In the genomic region with DNA sequence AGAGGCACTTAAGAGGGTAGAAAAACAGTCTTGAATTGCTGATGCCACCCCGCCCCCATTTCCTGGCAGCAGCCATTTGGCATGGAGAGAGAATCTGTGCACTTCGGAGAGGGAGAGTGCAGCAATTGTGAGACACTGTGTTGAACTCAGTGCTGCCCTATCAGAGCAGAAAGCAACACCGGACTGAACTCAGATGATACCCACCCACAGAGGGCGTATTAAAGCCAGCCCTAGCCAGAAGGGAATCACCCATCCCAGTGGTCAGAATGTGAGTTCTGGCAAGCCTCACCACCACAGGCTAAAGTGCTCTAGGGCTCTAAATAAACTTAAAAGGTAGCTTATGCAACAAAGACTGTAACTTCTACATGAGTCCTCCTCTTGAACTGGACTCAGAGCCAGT, we compare ENCODE assay signal across 32 cellular contexts.
A peak's percentile ranks its signal among the peaks of the same experiment; 100 is the strongest.
DNase-seq lines count a peak whose midpoint lies in the region; ATAC-seq, FAIRE-seq and TF ChIP-seq lines count a peak whose summit lies in the region.
"Had no signal": no experiment of that assay in that cellular context is flagged by ENCODE, and none has a peak within 500 bp of the region (broad histone marks: within the 10 kb centered on the region; RNA-seq: fewer than 3 reads in every experiment).

No MANE protein-coding gene starts in this region.

- H3K27ac Mint-ChIP-seq in WTC11: no peak overlapping the region
- H3K27ac Mint-ChIP-seq: activated CD8-positive, alpha-beta T cell treated with anti-CD3 and anti-CD28 coated beads, Interleukin-2, amount 10 ng/mL, durations not matched to agents 7 days and 5 days; activated naive CD8-positive, alpha-beta T cell; CD4-positive, CD25-positive, alpha-beta regulatory T cell; naive thymus-derived CD8-positive, alpha-beta T cell had no signal

- no peaks in the 10 kb centered on the region for H3K79me2 ChIP-seq in HepG2 (ENCODE audit: insufficient read depth, low read length)

- no peaks in the 10 kb centered on the region for H3K9me3 Mint-ChIP-seq in WTC11

- H3K9ac ChIP-seq in HepG2 (ENCODE audit: insufficient read depth, low read depth, low read length): no peak overlapping the region

- H3K27me3 Mint-ChIP-seq in WTC11 (ENCODE audit: low read depth): no peaks in the 10 kb centered on the region
- H3K27me3 Mint-ChIP-seq: activated naive CD8-positive, alpha-beta T cell; CD4-positive, CD25-positive, alpha-beta regulatory T cell; central memory CD8-positive, alpha-beta T cell; naive thymus-derived CD8-positive, alpha-beta T cell had no signal

- 6% methylated on average over 4 of the region's 4 CpGs for WGBS in HepG2 (ENCODE audit: low lambda C conversion rate)
- 51 to 64% (median 58%) methylated on average over 4 of the region's 4 CpGs for WGBS in spleen, 5 donors

- H4K20me1 ChIP-seq in HepG2 (ENCODE audit: insufficient read depth, low read length): no peaks in the 10 kb centered on the region

- no peak for TF ChIP-seq EP300 in HepG2 (IDR thresholded peaks at IDR 0.05; ENCODE audit: low read depth in 2 of 2, low read length in 2 of 2)
- TF ChIP-seq EP300 in HepG2 (CRISPR knock-in tag; IDR thresholded peaks at IDR 0.05; ENCODE audit: borderline replicate concordance): no peak

- H2AFZ ChIP-seq in HepG2 (ENCODE audit: low read length): no peak overlapping the region

- H3K4me3 ChIP-seq in HepG2 (replicated peaks in 1 of 3; ENCODE audit: insufficient read depth in 1 of 3, low read depth in 2 of 3, low read length in 3 of 3): no peak overlapping the region
- H3K4me3 ChIP-seq in spleen: no peak overlapping the region
- H3K4me3 ChIP-seq: ascending aorta, left ventricle myocardium inferior had no signal

- H3K36me3 ChIP-seq in HepG2 (replicated peaks in 1 of 2; ENCODE audit: control insufficient read depth in 1 of 2, insufficient read depth in 2 of 2, low read length in 2 of 2): no peaks in the 10 kb centered on the region
- H3K36me3 ChIP-seq in spleen: no peaks in the 10 kb centered on the region
- H3K36me3 ChIP-seq: ascending aorta, left ventricle myocardium inferior had no signal

- peaks cover 7% of the 10 kb centered on the region; the same call in 1 of the 2 replicates for H3K4me1 Mint-ChIP-seq in WTC11
- H3K4me1 Mint-ChIP-seq: CD4-positive, CD25-positive, alpha-beta regulatory T cell; central memory CD8-positive, alpha-beta T cell; naive thymus-derived CD8-positive, alpha-beta T cell had no signal

- TF ChIP-seq RAD21 in HepG2 (CRISPR knock-in tag; IDR thresholded peaks at IDR 0.05): no peak

- no TSS peak for BruUV-seq in HepG2 (replicated peaks; lab: Mats Ljungman, UMichigan)

- CTCF ChIA-PET in WTC11 (lab: Charles Lee): interaction anchor here (1.1 to 1.4 kb wide), 3 partner anchors 70 to 195 kb away, joined by 3 to 7 read pairs (median 3); no protein-coding TSS in a partner anchor
- CTCF ChIA-PET in HepG2 (lab: Yijun Ruan, JAX; ENCODE audit: low intra/inter-chr PET ratio, low total read pairs): no interaction called here

- H3K9me3 ChIP-seq in HepG2 (ENCODE audit: low read length): no peaks in the 10 kb centered on the region
- H3K9me3 ChIP-seq in spleen: peaks cover 0 to 25% (median 4%) of the 10 kb centered on the region in 8 donors
- H3K9me3 ChIP-seq: ascending aorta had no signal

- H3K36me3 Mint-ChIP-seq in WTC11: no peaks in the 10 kb centered on the region
- H3K36me3 Mint-ChIP-seq: activated naive CD8-positive, alpha-beta T cell; CD4-positive, CD25-positive, alpha-beta regulatory T cell; naive thymus-derived CD8-positive, alpha-beta T cell had no signal

- H3K4me1 ChIP-seq in HepG2 (ENCODE audit: insufficient read depth, low read length) (no peaks in the 10 kb centered on the region), spleen (no peaks in the 10 kb centered on the region)
- H3K4me1 ChIP-seq: ascending aorta, left ventricle myocardium inferior had no signal

- in situ Hi-C loops in HepG2 (cut with HindIII; ENCODE audit: extremely low pct_ligation_motif_present, low pct_unique_long_range_greater_than_20kb): no loop called here

- TF ChIP-seq POLR2A in HepG2 (IDR thresholded peaks at IDR 0.05; ENCODE audit: insufficient read depth in 1 of 2, low read depth in 2 of 2, low read length in 2 of 2) (no peak), spleen (IDR thresholded peaks at IDR 0.05) (no peak)

- ATAC-seq in WTC11 (peak; percentile 99), HepG2 (peak; percentile 61; the same call in 2 of the 3 replicates)
- ATAC-seq: activated CD8-positive, alpha-beta T cell treated with anti-CD3 and anti-CD28 coated beads, Interleukin-2, amount 10 ng/mL, durations not matched to agents 7 days and 5 days; naive thymus-derived CD8-positive, alpha-beta T cell had no signal

- H3K4me2 ChIP-seq in HepG2 (ENCODE audit: low read depth, low read length): no peak overlapping the region

- H3K27ac ChIP-seq in HepG2 (ENCODE audit: extremely low read length, insufficient read depth, low read length) (no peak overlapping the region), spleen (no peak overlapping the region)
- H3K27ac ChIP-seq: 22Rv1, ascending aorta, left ventricle myocardium inferior had no signal

- intact Hi-C loops in HepG2 (cut with micrococcal nuclease; ENCODE audit: unreplicated experiment) (no loop called here), spleen (cut with DNase I; ENCODE audit: low total_unique reads) (no loop called here)

- no peaks in the 10 kb centered on the region for H3K27me3 ChIP-seq in HepG2 (ENCODE audit: control insufficient read depth in 1 of 2, insufficient read depth in 2 of 2, low read length in 2 of 2)
- H3K27me3 ChIP-seq in spleen (replicated peaks in 1 of 7): no peaks in the 10 kb centered on the region
- H3K27me3 ChIP-seq: ascending aorta had no signal

- POLR2A ChIA-PET in WTC11 (lab: Charles Lee) (no interaction called here), HepG2 (lab: Yijun Ruan, JAX) (no interaction called here)

- no peak for TF ChIP-seq CTCF in WTC11 (IDR thresholded peaks at IDR 0.05)
- no peak for TF ChIP-seq CTCF in HepG2 (CRISPR knock-in tag; IDR thresholded peaks at IDR 0.05)
- TF ChIP-seq CTCF in spleen (IDR thresholded peaks at IDR 0.05 in 8 of 11, conservative IDR thresholded peaks at IDR 0.05 in 3 of 11): no peak

- peak; percentile 4 for DNase-seq in DMS 273 (lab: John Stamatoyannopoulos, UW; ENCODE audit: unreplicated experiment)
- no peak for DNase-seq in DMS 273 treated with DMSO at 0.1 percent for 48 hours (lab: John Stamatoyannopoulos, UW)
- peak; percentile 1 for DNase-seq in H4 (ENCODE audit: low spot score)
- DNase-seq in WTC11 (ENCODE audit: low spot score): peak; percentile 30
- no peak for DNase-seq in HepG2 (ENCODE audit: low spot score)
- no peak for DNase-seq in T-helper 1 cell
- no peak for DNase-seq in GM19238 (ENCODE audit: insufficient read length, low spot score)
- DNase-seq in spleen: no peak
- DNase-seq: activated CD4-positive, alpha-beta T cell treated with anti-CD3 and anti-CD28 coated beads for 1 hour; activated CD8-positive, alpha-beta T cell treated with anti-CD3 and anti-CD28 coated beads, Interleukin-2, amount 10 ng/mL, durations not matched to agents 7 days and 5 days; CD4-positive, CD25-positive, alpha-beta regulatory T cell; dermis blood vessel endothelial cell; GDM1; hippocampal formation; KG1; left ventricle myocardium inferior; MM.1S; naive thymus-derived CD8-positive, alpha-beta T cell; NCI-H1436; NCI-H524 treated with DMSO at 0.1 percent for 48 hours; occipital lobe; stimulated activated CD4-positive, alpha-beta T cell treated with anti-CD3 and anti-CD28 coated beads, Interleukin-15, amount 100 ng/mL, for 24 hours; stimulated activated naive CD4-positive, alpha-beta T cell treated with Interleukin-2 at 50 U/mL for 16 hours had no signal

- FAIRE-seq in HepG2 (lab: Jason Lieb, UNC): no peak
- FAIRE-seq: D721Med, endometrium, RCC 7860, TTC549, urothelium cell line had no signal

- no peak overlapping the region for H3K4me3 Mint-ChIP-seq in WTC11
- H3K4me3 Mint-ChIP-seq: activated CD8-positive, alpha-beta T cell treated with anti-CD3 and anti-CD28 coated beads, Interleukin-2, amount 10 ng/mL, durations not matched to agents 7 days and 5 days; activated naive CD8-positive, alpha-beta T cell; CD4-positive, CD25-positive, alpha-beta regulatory T cell; central memory CD8-positive, alpha-beta T cell; naive thymus-derived CD8-positive, alpha-beta T cell had no signal

TF ChIP-seq in WTC11, 78 proteins besides CTCF, POLR2A, EP300 and RAD21:
- TF ChIP-seq ELF4 (CRISPR knock-in tag; IDR thresholded peaks at IDR 0.05; ENCODE audit: low read depth): no peak
- no peak for TF ChIP-seq NFE2L1 (CRISPR knock-in tag; IDR thresholded peaks at IDR 0.05)
- TF ChIP-seq KAT7 (CRISPR knock-in tag; IDR thresholded peaks at IDR 0.05; ENCODE audit: borderline replicate concordance): no peak
- TF ChIP-seq HMGA2 (CRISPR knock-in tag; IDR thresholded peaks at IDR 0.05): no peak
- no peak for TF ChIP-seq ZNF263 (CRISPR knock-in tag; IDR thresholded peaks at IDR 0.05; ENCODE audit: low read depth)
- TF ChIP-seq, protein P1, sequence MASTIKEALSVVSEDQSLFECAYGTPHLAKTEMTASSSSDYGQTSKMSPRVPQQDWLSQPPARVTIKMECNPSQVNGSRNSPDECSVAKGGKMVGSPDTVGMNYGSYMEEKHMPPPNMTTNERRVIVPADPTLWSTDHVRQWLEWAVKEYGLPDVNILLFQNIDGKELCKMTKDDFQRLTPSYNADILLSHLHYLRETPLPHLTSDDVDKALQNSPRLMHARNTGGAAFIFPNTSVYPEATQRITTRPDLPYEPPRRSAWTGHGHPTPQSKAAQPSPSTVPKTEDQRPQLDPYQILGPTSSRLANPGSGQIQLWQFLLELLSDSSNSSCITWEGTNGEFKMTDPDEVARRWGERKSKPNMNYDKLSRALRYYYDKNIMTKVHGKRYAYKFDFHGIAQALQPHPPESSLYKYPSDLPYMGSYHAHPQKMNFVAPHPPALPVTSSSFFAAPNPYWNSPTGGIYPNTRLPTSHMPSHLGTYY (CRISPR knock-in tag; IDR thresholded peaks at IDR 0.05): no peak

TF ChIP-seq in HepG2, 621 proteins besides CTCF, POLR2A, EP300 and RAD21 (continues in another document):
- TF ChIP-seq, protein P2, sequence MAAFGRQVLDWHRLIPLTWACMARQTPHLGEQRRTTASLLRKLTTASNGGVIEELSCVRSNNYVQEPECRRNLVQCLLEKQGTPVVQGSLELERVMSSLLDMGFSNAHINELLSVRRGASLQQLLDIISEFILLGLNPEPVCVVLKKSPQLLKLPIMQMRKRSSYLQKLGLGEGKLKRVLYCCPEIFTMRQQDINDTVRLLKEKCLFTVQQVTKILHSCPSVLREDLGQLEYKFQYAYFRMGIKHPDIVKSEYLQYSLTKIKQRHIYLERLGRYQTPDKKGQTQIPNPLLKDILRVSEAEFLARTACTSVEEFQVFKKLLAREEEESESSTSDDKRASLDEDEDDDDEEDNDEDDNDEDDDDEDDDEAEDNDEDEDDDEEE (CRISPR knock-in tag; IDR thresholded peaks at IDR 0.05): no peak
- TF ChIP-seq MYNN (CRISPR knock-in tag; IDR thresholded peaks at IDR 0.05; ENCODE audit: low read depth): no peak

Comparison
In these comparisons a context has a peak if more than half of its experiments do, and no peak if none do; other contexts are left out.
1. DNase-seq: peak in DMS 273 (single experiment), H4 (single experiment) and WTC11 (single experiment); none in DMS 273 treated with DMSO at 0.1 percent for 48 hours (single experiment), HepG2 (single experiment), T-helper 1 cell (0 of 5), GM19238 (single experiment) and spleen (single experiment).